ENCODE assay signal across 18 cellular contexts in genomic region chr2:188307850-188308283, GRCh38. TPM values are rescaled to one million over a fixed set of nuclear protein-coding genes. Genes with fewer than 3 reads are reported as not detected.
"Had no signal": no experiment of that assay in that cellular context is flagged by ENCODE, and none has a peak within 500 bp of the region (broad histone marks: within the 10 kb centered on the region; RNA-seq: fewer than 3 reads in every experiment).

No MANE protein-coding gene starts in this region.

- H3K4me1 Mint-ChIP-seq: activated CD8-positive, alpha-beta memory T cell treated with anti-CD3 and anti-CD28 coated beads, Interleukin-2, amount 10 ng/mL, durations not matched to agents 7 days and 5 days; activated naive CD4-positive, alpha-beta T cell treated with anti-CD3 and anti-CD28 coated beads, Interleukin-2, amount 10 ng/mL, durations not matched to agents 7 days and 5 days; natural killer cell; stimulated activated naive B cell treated with anti-CD40 and anti-IgM and Interleukin-4, amounts not matched to agents 10 μg/mL and 1 μg/mL and 100 μg/mL, for 72 hours had no signal

- DNase-seq: activated CD4-positive, alpha-beta T cell treated with anti-CD3 and anti-CD28 coated beads for 1 hour; activated CD4-positive, alpha-beta T cell treated with anti-CD3 and anti-CD28 coated beads, Interleukin-2, amount 50 U/mL, for 48 hours; activated CD8-positive, alpha-beta memory T cell treated with anti-CD3 and anti-CD28 coated beads, Interleukin-2, amount 10 ng/mL, durations not matched to agents 7 days and 5 days; activated naive CD4-positive, alpha-beta T cell treated with anti-CD3 and anti-CD28 coated beads, Interleukin-2, amount 10 ng/mL, durations not matched to agents 7 days and 5 days; activated T-cell treated with anti-CD3 and anti-CD28 coated beads, Interleukin-2, amount 50 U/mL, for 1 hour; hypothalamus; left ventricle myocardium inferior; mesenchymal stem cell; natural killer cell; nucleus accumbens; stimulated activated CD4-positive, alpha-beta T cell treated with anti-CD3 and anti-CD28 coated beads, Interleukin-15, amount 100 ng/mL, for 24 hours; stimulated activated CD4-positive, alpha-beta T cell treated with anti-CD3 and anti-CD28 coated beads, Interleukin-4, amount 100 ng/mL, for 1 hour; stimulated activated naive B cell treated with anti-CD40 and anti-IgM and Interleukin-4, amounts not matched to agents 10 μg/mL and 1 μg/mL and 100 μg/mL, for 72 hours; tibial artery had no signal

- H3K27ac Mint-ChIP-seq: activated CD8-positive, alpha-beta memory T cell treated with anti-CD3 and anti-CD28 coated beads, Interleukin-2, amount 10 ng/mL, durations not matched to agents 7 days and 5 days; activated naive CD4-positive, alpha-beta T cell treated with anti-CD3 and anti-CD28 coated beads, Interleukin-2, amount 10 ng/mL, durations not matched to agents 7 days and 5 days; activated T-helper 2 cell treated with anti-CD3 and anti-CD28 coated beads, Interferon-gamma antibody, Interleukin-2, Interleukin-4, amounts not matched to agents 10 μg/mL and 5 μg/mL and 100 μg/mL, durations not matched to agents 14 hours and 24 hours and 36 hours; natural killer cell; stimulated activated naive B cell treated with anti-CD40 and anti-IgM and Interleukin-4, amounts not matched to agents 10 μg/mL and 1 μg/mL and 100 μg/mL, for 72 hours had no signal

- H3K4me3 ChIP-seq: left ventricle myocardium inferior, tibial artery had no signal

- FAIRE-seq: astrocyte, urothelium cell line had no signal

- H3K9me3 Mint-ChIP-seq: activated naive CD4-positive, alpha-beta T cell treated with anti-CD3 and anti-CD28 coated beads, Interleukin-2, amount 10 ng/mL, durations not matched to agents 7 days and 5 days; activated T-helper 2 cell treated with anti-CD3 and anti-CD28 coated beads, Interferon-gamma antibody, Interleukin-2, Interleukin-4, amounts not matched to agents 10 μg/mL and 5 μg/mL and 100 μg/mL, durations not matched to agents 14 hours and 24 hours and 36 hours had no signal

- H3K36me3 ChIP-seq: left ventricle myocardium inferior, tibial artery had no signal

- H3K27me3 Mint-ChIP-seq: activated CD8-positive, alpha-beta memory T cell treated with anti-CD3 and anti-CD28 coated beads, Interleukin-2, amount 10 ng/mL, durations not matched to agents 7 days and 5 days; activated naive CD4-positive, alpha-beta T cell treated with anti-CD3 and anti-CD28 coated beads, Interleukin-2, amount 10 ng/mL, durations not matched to agents 7 days and 5 days; stimulated activated naive B cell treated with anti-CD40 and anti-IgM and Interleukin-4, amounts not matched to agents 10 μg/mL and 1 μg/mL and 100 μg/mL, for 72 hours had no signal

- H3K9me3 ChIP-seq: left ventricle myocardium inferior, tibial artery had no signal

- H3K36me3 Mint-ChIP-seq: activated CD8-positive, alpha-beta memory T cell treated with anti-CD3 and anti-CD28 coated beads, Interleukin-2, amount 10 ng/mL, durations not matched to agents 7 days and 5 days; activated naive CD4-positive, alpha-beta T cell treated with anti-CD3 and anti-CD28 coated beads, Interleukin-2, amount 10 ng/mL, durations not matched to agents 7 days and 5 days; natural killer cell; stimulated activated naive B cell treated with anti-CD40 and anti-IgM and Interleukin-4, amounts not matched to agents 10 μg/mL and 1 μg/mL and 100 μg/mL, for 72 hours had no signal

- ATAC-seq: activated CD8-positive, alpha-beta memory T cell treated with anti-CD3 and anti-CD28 coated beads, Interleukin-2, amount 10 ng/mL, durations not matched to agents 7 days and 5 days; natural killer cell; stimulated activated naive B cell treated with anti-CD40 and anti-IgM and Interleukin-4, amounts not matched to agents 10 μg/mL and 1 μg/mL and 100 μg/mL, for 72 hours had no signal

- H3K4me3 Mint-ChIP-seq: activated CD8-positive, alpha-beta memory T cell treated with anti-CD3 and anti-CD28 coated beads, Interleukin-2, amount 10 ng/mL, durations not matched to agents 7 days and 5 days; activated naive CD4-positive, alpha-beta T cell treated with anti-CD3 and anti-CD28 coated beads, Interleukin-2, amount 10 ng/mL, durations not matched to agents 7 days and 5 days; natural killer cell; stimulated activated naive B cell treated with anti-CD40 and anti-IgM and Interleukin-4, amounts not matched to agents 10 μg/mL and 1 μg/mL and 100 μg/mL, for 72 hours had no signal

- H3K27ac ChIP-seq: left ventricle myocardium inferior, tibial artery, VCaP had no signal

- H3K27me3 ChIP-seq: tibial artery had no signal

RNA-seq across cellular contexts. Expression of gene GULP1, which starts 16.2 kb away (rescaled TPM):
- total RNA-seq: activated CD8-positive, alpha-beta memory T cell treated with anti-CD3 and anti-CD28 coated beads, Interleukin-2, amount 10 ng/mL, durations not matched to agents 7 days and 5 days; activated T-helper 2 cell treated with anti-CD3 and anti-CD28 coated beads, Interferon-gamma antibody, Interleukin-2, Interleukin-4, amounts not matched to agents 10 μg/mL and 5 μg/mL and 100 μg/mL, durations not matched to agents 14 hours and 24 hours and 36 hours; natural killer cell had no signal
